In genomic region chr2:219215871-219216536, GRCh38 we compare ENCODE assay signal across 24 cellular contexts. TPM values are rescaled to one million over a fixed set of nuclear protein-coding genes. Genes with fewer than 3 reads are reported as not detected.
A peak's percentile ranks its signal among the peaks of the same experiment; 100 is the strongest.
DNase-seq lines count a peak whose midpoint lies in the region; ATAC-seq, FAIRE-seq and TF ChIP-seq lines count a peak whose summit lies in the region.
"Had no signal": no experiment of that assay in that cellular context is flagged by ENCODE, and none has a peak within 500 bp of the region (broad histone marks: within the 10 kb centered on the region; RNA-seq: fewer than 3 reads in every experiment).

No MANE protein-coding gene starts in this region.

- peaks cover 17% of the 10 kb centered on the region for H3K79me1 ChIP-seq in mesenchymal stem cell (replicated peaks; ENCODE audit: low read length, poor library complexity, severe bottlenecking)

- H3K36me3 ChIP-seq in right atrium auricular region (peaks cover 53% of the 10 kb centered on the region), K562 (ENCODE audit: control insufficient read depth, insufficient read depth, low read length) (peaks cover 69% of the 10 kb centered on the region), mesenchymal stem cell (ENCODE audit: control insufficient read depth in 1 of 2, insufficient read depth in 2 of 2, low read depth in 1 of 2, low read length in 2 of 2) (peaks cover 58 to 72% of the 10 kb centered on the region in 2 experiments), tibial artery (peaks cover 43 to 67% (median 46%) of the 10 kb centered on the region in 3 donors)

- H2BK12ac ChIP-seq in mesenchymal stem cell (ENCODE audit: low read length in 2 of 2), result peak overlapping the region in 1 of 2 experiments; percentile 7

- no peak overlapping the region for H3K4me2 ChIP-seq in K562 (ENCODE audit: insufficient read depth, low read length)
- no peak overlapping the region for H3K4me2 ChIP-seq in mesenchymal stem cell (ENCODE audit: low read length, poor library complexity, severe bottlenecking)

- no peak overlapping the region for H3K4me3 Mint-ChIP-seq in activated CD4-positive, alpha-beta T cell treated with anti-CD3 and anti-CD28 coated beads, Interleukin-2, amount 10 ng/mL, durations not matched to agents 7 days and 5 days
- H3K4me3 Mint-ChIP-seq: activated naive CD8-positive, alpha-beta T cell treated with anti-CD3 and anti-CD28 coated beads for 36 hours had no signal

- CTCF ChIA-PET in K562 (lab: Yijun Ruan, JAX; ENCODE audit: low intra/inter-chr PET ratio), result no interaction called here
- CTCF ChIA-PET in activated CD4-positive, alpha-beta T cell treated with anti-CD3 and anti-CD28 coated beads, Interleukin-2, amount 10 ng/mL, durations not matched to agents 7 days and 5 days (lab: Charles Lee), result interaction anchor here (0.5 to 2.1 kb wide), 6 partner anchors 8 to 79 kb away, joined by 3 to 8 read pairs (median 4); partner anchors contain the start of genes NHEJ1 and ZFAND2B

- TF ChIP-seq RAD21 in K562 (CRISPR knock-in tag; conservative IDR thresholded peaks at IDR 0.05 in 1 of 2, IDR thresholded peaks at IDR 0.05 in 1 of 2), result no peak

- H3K4me3 ChIP-seq in right cardiac atrium (ENCODE audit: low read length), result no peak overlapping the region
- no peak overlapping the region for H3K4me3 ChIP-seq in right atrium auricular region
- H3K4me3 ChIP-seq in K562, result no peak overlapping the region
- H3K4me3 ChIP-seq in mesenchymal stem cell (ENCODE audit: insufficient read depth in 1 of 2, low read depth in 1 of 2, low read length in 2 of 2), result no peak overlapping the region
- H3K4me3 ChIP-seq in tibial artery, result no peak overlapping the region
- H3K4me3 ChIP-seq: GM23248, SK-N-MC had no signal

- POLR2A ChIA-PET in K562 (lab: Yijun Ruan, JAX), result interaction anchor here (0.8 to 1.2 kb wide), 3 partner anchors 9 to 10 kb away, joined by 3 to 4 read pairs (median 3); no protein-coding TSS in a partner anchor
- POLR2A ChIA-PET in activated CD4-positive, alpha-beta T cell treated with anti-CD3 and anti-CD28 coated beads, Interleukin-2, amount 10 ng/mL, durations not matched to agents 7 days and 5 days (lab: Charles Lee), result no interaction called here

- no peak overlapping the region for H4K8ac ChIP-seq in mesenchymal stem cell (ENCODE audit: low read length)

- TF ChIP-seq POLR2A in K562 (conservative IDR thresholded peaks at IDR 0.05), result no peak

- FAIRE-seq in K562 (lab: Jason Lieb, UNC), result no peak
- FAIRE-seq: A204.1 had no signal

- peaks cover 37% of the 10 kb centered on the region for H3K4me1 Mint-ChIP-seq in activated CD4-positive, alpha-beta T cell treated with anti-CD3 and anti-CD28 coated beads, Interleukin-2, amount 10 ng/mL, durations not matched to agents 7 days and 5 days

- no peak for TF ChIP-seq CTCF in right atrium auricular region (IDR thresholded peaks at IDR 0.05)
- no peak for TF ChIP-seq CTCF in K562 (IDR thresholded peaks at IDR 0.05 in 2 of 3, conservative IDR thresholded peaks at IDR 0.05 in 1 of 3; ENCODE audit: insufficient read depth in 2 of 3, low read depth in 1 of 3, low read length in 3 of 3)
- TF ChIP-seq CTCF in tibial artery (IDR thresholded peaks at IDR 0.05), result no peak

- peak overlapping the region in 1 of 2 experiments; percentile 55; a peak in 1 of 4 replicates for H3K9ac ChIP-seq in K562 (ENCODE audit: insufficient read depth in 1 of 2, low read depth in 2 of 2, low read length in 2 of 2)
- peak overlapping the region; percentile 53 for H3K9ac ChIP-seq in mesenchymal stem cell (ENCODE audit: low read length)
- H3K9ac ChIP-seq: GM23248 had no signal

- H2BK5ac ChIP-seq in mesenchymal stem cell (ENCODE audit: low read depth, low read length, poor library complexity, severe bottlenecking), result no peak overlapping the region

- H3K27me3 Mint-ChIP-seq in activated CD4-positive, alpha-beta T cell treated with anti-CD3 and anti-CD28 coated beads, Interleukin-2, amount 10 ng/mL, durations not matched to agents 7 days and 5 days, result no peaks in the 10 kb centered on the region
- H3K27me3 Mint-ChIP-seq: activated CD8-positive, alpha-beta memory T cell treated with anti-CD3 and anti-CD28 coated beads, Interleukin-2, amount 10 ng/mL, durations not matched to agents 7 days and 5 days; activated naive CD8-positive, alpha-beta T cell treated with anti-CD3 and anti-CD28 coated beads for 36 hours had no signal

- no peak for ATAC-seq in right cardiac atrium
- no peak for ATAC-seq in K562
- ATAC-seq in activated CD4-positive, CD25-positive, alpha-beta regulatory T cell treated with anti-CD3 and anti-CD28 coated beads, Interleukin-2, amount 50 U/mL, for 24 hours, result no peak
- ATAC-seq: activated CD8-positive, alpha-beta memory T cell treated with anti-CD3 and anti-CD28 coated beads, Interleukin-2, amount 10 ng/mL, durations not matched to agents 7 days and 5 days had no signal

- BruUV-seq in K562 (replicated peaks; lab: Mats Ljungman, UMichigan), result no TSS peak

- H3K4me1 ChIP-seq in right cardiac atrium (ENCODE audit: control insufficient read depth, insufficient read depth, low read length), result peaks cover 6% of the 10 kb centered on the region
- H3K4me1 ChIP-seq in right atrium auricular region, result peaks cover 0 to 37% of the 10 kb centered on the region in 2 donors
- H3K4me1 ChIP-seq in K562 (replicated peaks in 1 of 2; ENCODE audit: control insufficient read depth in 2 of 2, insufficient read depth in 2 of 2, low read length in 2 of 2), result peaks cover 13 to 47% of the 10 kb centered on the region in 2 experiments; a peak in 4 of 5 replicates
- H3K4me1 ChIP-seq in mesenchymal stem cell (ENCODE audit: control insufficient read depth, insufficient read depth, low read depth, low read length), result peaks cover 15% of the 10 kb centered on the region
- peaks cover 5 to 41% (median 31%) of the 10 kb centered on the region in 4 donors for H3K4me1 ChIP-seq in tibial artery

- H4K91ac ChIP-seq in mesenchymal stem cell (ENCODE audit: low read length), result no peak overlapping the region

- H2BK120ac ChIP-seq in mesenchymal stem cell (ENCODE audit: low read depth, low read length), result no peak overlapping the region

- H3K27ac Mint-ChIP-seq in activated CD4-positive, alpha-beta T cell treated with anti-CD3 and anti-CD28 coated beads, Interleukin-2, amount 10 ng/mL, durations not matched to agents 7 days and 5 days, result no peak overlapping the region
- H3K27ac Mint-ChIP-seq: activated CD8-positive, alpha-beta memory T cell treated with anti-CD3 and anti-CD28 coated beads, Interleukin-2, amount 10 ng/mL, durations not matched to agents 7 days and 5 days; activated naive CD8-positive, alpha-beta T cell treated with anti-CD3 and anti-CD28 coated beads for 36 hours; activated T-helper 1 cell treated with anti-CD3 and anti-CD28 coated beads, Interleukin-12 subunit alpha, Interleukin-12 subunit beta, Interleukin-2, Interleukin-4 antibody, amounts not matched to agents 30 ng/mL and 10 ng/mL and 1 ng/mL, durations not matched to agents 14 hours and 24 hours and 36 hours had no signal

- 94% methylated on average over 27 of the region's 27 CpGs for WGBS in right cardiac atrium
- 89% methylated on average over 8 of the region's 27 CpGs for WGBS in K562 (ENCODE audit: insufficient coverage, low coverage, missing lambda C conversion rate)
- WGBS in mesenchymal stem cell, result 95% methylated on average over 27 of the region's 27 CpGs

- no peak for TF ChIP-seq EP300 in K562 (IDR thresholded peaks at IDR 0.05; ENCODE audit: low read length)

- peak overlapping the region in 1 of 2 experiments; percentile 52 for H3K4ac ChIP-seq in mesenchymal stem cell (ENCODE audit: low read depth in 1 of 2, low read length in 2 of 2)

- no peaks in the 10 kb centered on the region for H3K27me3 ChIP-seq in right cardiac atrium (ENCODE audit: control insufficient read depth, insufficient read depth)
- H3K27me3 ChIP-seq in right atrium auricular region, result no peaks in the 10 kb centered on the region
- no peaks in the 10 kb centered on the region for H3K27me3 ChIP-seq in K562 (ENCODE audit: control insufficient read depth in 2 of 2, insufficient read depth in 2 of 2, low read length in 2 of 2)
- H3K27me3 ChIP-seq in mesenchymal stem cell (ENCODE audit: control insufficient read depth in 1 of 2, insufficient read depth in 1 of 2, low read length in 2 of 2), result no peaks in the 10 kb centered on the region
- H3K27me3 ChIP-seq in tibial artery, result no peaks in the 10 kb centered on the region

- H3K79me2 ChIP-seq in K562 (ENCODE audit: control insufficient read depth, insufficient read depth, low read length), result peaks cover 27% of the 10 kb centered on the region

- no peak overlapping the region for H3K18ac ChIP-seq in mesenchymal stem cell (ENCODE audit: low read depth in 1 of 2, low read length in 2 of 2)

- no peak overlapping the region for H3K23ac ChIP-seq in mesenchymal stem cell (ENCODE audit: low read length in 2 of 2)

- H3K9me3 ChIP-seq in right cardiac atrium (ENCODE audit: control insufficient read depth, low read length) (no peaks in the 10 kb centered on the region), right atrium auricular region (no peaks in the 10 kb centered on the region), K562 (replicated peaks; ENCODE audit: control insufficient read depth, insufficient read depth, low read depth, low read length) (no peaks in the 10 kb centered on the region), mesenchymal stem cell (ENCODE audit: control insufficient read depth, low read length) (no peaks in the 10 kb centered on the region), tibial artery (no peaks in the 10 kb centered on the region)

- DNase-seq in right cardiac atrium (peak in 2 of 3 donors; percentile 60 to 62), right atrium auricular region (ENCODE audit: low spot score) (no peak), K562 (ENCODE audit: extremely low read depth in 1 of 4, low spot score in 3 of 4) (no peak), mesenchymal stem cell (no peak), tibial artery (no peak), NCI-H1417 (lab: John Stamatoyannopoulos, UW) (no peak)
- DNase-seq in activated CD4-positive, alpha-beta T cell treated with anti-CD3 and anti-CD28 coated beads, Interleukin-2, amount 10 ng/mL, durations not matched to agents 7 days and 5 days, result no peak
- DNase-seq: activated CD4-positive, CD25-positive, alpha-beta regulatory T cell treated with anti-CD3 and anti-CD28 coated beads, Interleukin-2, amount 50 U/mL, for 72 hours; activated CD8-positive, alpha-beta memory T cell treated with anti-CD3 and anti-CD28 coated beads, Interleukin-2, amount 10 ng/mL, durations not matched to agents 7 days and 5 days; activated naive CD8-positive, alpha-beta T cell treated with anti-CD3 and anti-CD28 coated beads for 36 hours; C1 segment of cervical spinal cord; DMS153; effector memory CD4-positive, alpha-beta T cell; GM23248; NCI-H1092 treated with DMSO at 0.1 percent for 48 hours; NCI-H2081; NCI-H510A treated with DMSO at 0.1 percent for 48 hours; NK-92 treated with Interleukin-12 subunit alpha and Interleukin-12 subunit beta, amount 100 ng/mL, for 24 hours; retina; stimulated activated CD4-positive, alpha-beta T cell treated with anti-CD3 and anti-CD28 coated beads, Interleukin-15, amount 100 ng/mL, for 24 hours had no signal

- in situ Hi-C loops in K562 (cut with MboI), result no loop called here

- H2AFZ ChIP-seq in K562 (ENCODE audit: low read depth, low read length) (no peak overlapping the region), mesenchymal stem cell (ENCODE audit: low read depth, low read length) (no peak overlapping the region)
- H2AFZ ChIP-seq: GM23248 had no signal

- H3K27ac ChIP-seq in right cardiac atrium (ENCODE audit: low read length) (no peak overlapping the region), right atrium auricular region (peak overlapping the region in 1 of 2 donors; percentile 90), K562 (ENCODE audit: extremely low read depth, low read depth, low read length) (no peak overlapping the region; the same call in 2 of the 3 replicates), mesenchymal stem cell (ENCODE audit: low read length, poor library complexity, severe bottlenecking) (no peak overlapping the region), tibial artery (peak overlapping the region; percentile 88 to 89)
- H3K27ac ChIP-seq: GM23248 had no signal

- H3K9me3 Mint-ChIP-seq in activated CD4-positive, alpha-beta T cell treated with anti-CD3 and anti-CD28 coated beads, Interleukin-2, amount 10 ng/mL, durations not matched to agents 7 days and 5 days, result no peaks in the 10 kb centered on the region
- H3K9me3 Mint-ChIP-seq: activated naive CD8-positive, alpha-beta T cell treated with anti-CD3 and anti-CD28 coated beads for 36 hours; activated T-helper 1 cell treated with anti-CD3 and anti-CD28 coated beads, Interleukin-12 subunit alpha, Interleukin-12 subunit beta, Interleukin-2, Interleukin-4 antibody, amounts not matched to agents 30 ng/mL and 10 ng/mL and 1 ng/mL, durations not matched to agents 14 hours and 24 hours and 36 hours had no signal

- H2AK5ac ChIP-seq in mesenchymal stem cell (ENCODE audit: low read length, severe bottlenecking), result no peak overlapping the region

- intact Hi-C loops in right cardiac atrium (cut with DNase I) (no loop called here), K562 (cut with micrococcal nuclease) (no loop called here), tibial artery (cut with DNase I; ENCODE audit: low total_unique reads) (loop anchor here (5.0 kb wide), 1 partner anchor 39 kb away; the partner anchor contains the start of genes CNPPD1 and RETREG2)

- no peak overlapping the region for H2BK15ac ChIP-seq in mesenchymal stem cell (ENCODE audit: low read depth, poor library complexity, severe bottlenecking)

- H3K36me3 Mint-ChIP-seq in activated CD4-positive, alpha-beta T cell treated with anti-CD3 and anti-CD28 coated beads, Interleukin-2, amount 10 ng/mL, durations not matched to agents 7 days and 5 days (ENCODE audit: low read depth), result peaks cover 27% of the 10 kb centered on the region

- no peaks in the 10 kb centered on the region for H3K9me1 ChIP-seq in K562 (ENCODE audit: control insufficient read depth, insufficient read depth, low read length)

- peak overlapping the region in 1 of 2 experiments; percentile 48 for H3K14ac ChIP-seq in mesenchymal stem cell (ENCODE audit: low read length in 2 of 2)

- 0 out of 2 replicates have a peak, but pooled peaks cover 2% of the 10 kb centered on the region for H4K20me1 ChIP-seq in K562 (replicated peaks; ENCODE audit: control insufficient read depth, insufficient read depth, low read length)

RNA-seq across cellular contexts. Expression of gene ABCB6, which starts 2.8 kb away (rescaled TPM):
- total RNA-seq in right cardiac atrium, result 10 to 100 TPM; 19.4 to 30.5 (median 23.5) TPM
- 23.4 TPM for polyA plus RNA-seq in right cardiac atrium
- 10 to 100 TPM in 1 of 2 donors, 1 to 10 TPM in 1; 9.3 to 12.1 TPM for total RNA-seq in right atrium auricular region
- total RNA-seq in K562 (2011; cell fraction: chromatin; rRNA removed; ENCODE audit: low replicate concordance), result 152 and 339 TPM in 2 replicates
- total RNA-seq in K562 (2011; cell fraction: nucleolus; rRNA removed), result 206 and 213 TPM in 2 replicates
- 157 and 183 TPM in 2 replicates for total RNA-seq in K562 (2011; cell fraction: nucleoplasm; rRNA removed)
- total RNA-seq in K562 (2014; rRNA removed), result 19.1 and 25.7 TPM in 2 replicates
- total RNA-seq in K562 (2014; rRNA removed; fragmentation: Illumina TruSeq; extraction: Trizol), result 15.2 and 16.8 TPM in 2 replicates
- total RNA-seq in K562 (2015; rRNA removed; fragmentation: Illumina TruSeq; extraction: Trizol), result 11.9 and 12.0 TPM in 2 replicates
- total RNA-seq in K562 (2021), result 29.2 and 31.6 TPM in 2 replicates
- 21.0 and 45.8 TPM in 2 replicates for polyA plus RNA-seq in K562 (2011; rRNA removed)
- polyA plus RNA-seq in K562 (2011; cell fraction: cytosol; rRNA removed), result 13.5 and 17.7 TPM in 2 replicates
- polyA plus RNA-seq in K562 (2011; cell fraction: nucleus; rRNA removed), result 163 and 210 TPM in 2 replicates
- 20.2 and 32.7 TPM in 2 replicates for polyA plus RNA-seq in K562 (2012)
- 26.6 and 29.8 TPM in 2 replicates for polyA plus RNA-seq in K562 (2014; fragmentation: Illumina TruSeq; extraction: Trizol)
- polyA plus RNA-seq in K562 (2014; fragmentation: Nextera tagmentation; extraction: Ambion mirVana), result 1 to 10 TPM; 3.7 to 8.1 TPM
- polyA plus RNA-seq in K562 (2014; rRNA removed), result 13.6 and 15.1 TPM in 2 replicates
- 29.0 and 38.1 TPM in 2 replicates for polyA minus RNA-seq in K562 (2011; rRNA and poly(A)+ RNA removed)
- 13.9 and 14.4 TPM in 2 replicates for polyA minus RNA-seq in K562 (2011; cell fraction: cytosol; rRNA and poly(A)+ RNA removed)
- polyA minus RNA-seq in K562 (2011; cell fraction: nucleus; rRNA and poly(A)+ RNA removed), result 39.6 and 54.3 TPM in 2 replicates
- polyA plus RNA-seq in mesenchymal stem cell (2013, experiment 1 of 2), result 11.5 TPM
- 9.4 TPM for polyA plus RNA-seq in mesenchymal stem cell (2013, experiment 2 of 2)
- 10 to 100 TPM; 10.0 to 10.3 TPM for total RNA-seq in activated CD4-positive, alpha-beta T cell treated with anti-CD3 and anti-CD28 coated beads, Interleukin-2, amount 10 ng/mL, durations not matched to agents 7 days and 5 days

RNA-seq across cellular contexts. Expression of gene ZFAND2B, which starts 9.4 kb away (rescaled TPM):
- total RNA-seq in right cardiac atrium, result 10 to 100 TPM; 21.8 to 28.9 (median 22.8) TPM
- polyA plus RNA-seq in right cardiac atrium, result 23.9 TPM
- total RNA-seq in right atrium auricular region, result 10 to 100 TPM; 15.5 to 31.5 TPM
- total RNA-seq in K562 (2011; cell fraction: chromatin; rRNA removed; ENCODE audit: low replicate concordance), result 42.0 and 82.9 TPM in 2 replicates
- total RNA-seq in K562 (2011; cell fraction: nucleolus; rRNA removed), result 50.0 and 55.0 TPM in 2 replicates
- total RNA-seq in K562 (2011; cell fraction: nucleoplasm; rRNA removed), result 42.8 and 47.7 TPM in 2 replicates
- total RNA-seq in K562 (2014; rRNA removed), result 29.8 and 37.3 TPM in 2 replicates
- total RNA-seq in K562 (2014; rRNA removed; fragmentation: Illumina TruSeq; extraction: Trizol), result 10.1 and 16.5 TPM in 2 replicates
- 21.6 and 22.7 TPM in 2 replicates for total RNA-seq in K562 (2015; rRNA removed; fragmentation: Illumina TruSeq; extraction: Trizol)
- total RNA-seq in K562 (2021), result 28.2 and 31.4 TPM in 2 replicates
- 26.1 and 30.9 TPM in 2 replicates for polyA plus RNA-seq in K562 (2011; rRNA removed)
- polyA plus RNA-seq in K562 (2011; cell fraction: cytosol; rRNA removed), result 39.1 and 58.4 TPM in 2 replicates
- 115 and 124 TPM in 2 replicates for polyA plus RNA-seq in K562 (2011; cell fraction: nucleus; rRNA removed)
- 24.2 and 33.2 TPM in 2 replicates for polyA plus RNA-seq in K562 (2012)
- polyA plus RNA-seq in K562 (2014; fragmentation: Illumina TruSeq; extraction: Trizol), result 28.9 and 33.0 TPM in 2 replicates
- 10 to 100 TPM in 1 of 2 experiments, 1 to 10 TPM in 1; 9.9 to 14.6 TPM for polyA plus RNA-seq in K562 (2014; fragmentation: Nextera tagmentation; extraction: Ambion mirVana)
- 26.0 and 33.3 TPM in 2 replicates for polyA plus RNA-seq in K562 (2014; rRNA removed)
- 17.4 and 22.6 TPM in 2 replicates for polyA minus RNA-seq in K562 (2011; rRNA and poly(A)+ RNA removed)
- polyA minus RNA-seq in K562 (2011; cell fraction: cytosol; rRNA and poly(A)+ RNA removed), result 9.4 and 20.1 TPM in 2 replicates
- polyA minus RNA-seq in K562 (2011; cell fraction: nucleus; rRNA and poly(A)+ RNA removed), result 21.3 and 28.5 TPM in 2 replicates
- polyA plus RNA-seq in mesenchymal stem cell (2013, experiment 1 of 2), result 24.7 TPM
- 28.6 TPM for polyA plus RNA-seq in mesenchymal stem cell (2013, experiment 2 of 2)
- total RNA-seq in activated CD4-positive, alpha-beta T cell treated with anti-CD3 and anti-CD28 coated beads, Interleukin-2, amount 10 ng/mL, durations not matched to agents 7 days and 5 days, result 10 to 100 TPM; 49.1 to 60.2 TPM

RNA-seq across cellular contexts. Expression of gene ATG9A, which starts 13.4 kb away (rescaled TPM):
- 10 to 100 TPM; 69.2 to 78.5 (median 77.3) TPM for total RNA-seq in right cardiac atrium
- polyA plus RNA-seq in right cardiac atrium, result 43.1 TPM
- total RNA-seq in right atrium auricular region, result 10 to 100 TPM; 78.8 to 80.3 TPM
- total RNA-seq in K562 (2011; cell fraction: chromatin; rRNA removed; ENCODE audit: low replicate concordance), result 103 and 236 TPM in 2 replicates
- total RNA-seq in K562 (2011; cell fraction: nucleolus; rRNA removed), result 186 and 188 TPM in 2 replicates
- 134 and 137 TPM in 2 replicates for total RNA-seq in K562 (2011; cell fraction: nucleoplasm; rRNA removed)
- 23.5 and 36.3 TPM in 2 replicates for total RNA-seq in K562 (2014; rRNA removed)
- total RNA-seq in K562 (2014; rRNA removed; fragmentation: Illumina TruSeq; extraction: Trizol), result 21.0 and 21.9 TPM in 2 replicates
- 13.9 and 19.3 TPM in 2 replicates for total RNA-seq in K562 (2015; rRNA removed; fragmentation: Illumina TruSeq; extraction: Trizol)
- 47.9 and 54.5 TPM in 2 replicates for total RNA-seq in K562 (2021)
- polyA plus RNA-seq in K562 (2011; rRNA removed), result 65.6 and 83.0 TPM in 2 replicates
- 74.6 and 91.3 TPM in 2 replicates for polyA plus RNA-seq in K562 (2011; cell fraction: cytosol; rRNA removed)
- polyA plus RNA-seq in K562 (2011; cell fraction: nucleus; rRNA removed), result 134 and 138 TPM in 2 replicates
- polyA plus RNA-seq in K562 (2012), result 32.0 and 41.1 TPM in 2 replicates
- 38.7 and 40.7 TPM in 2 replicates for polyA plus RNA-seq in K562 (2014; fragmentation: Illumina TruSeq; extraction: Trizol)
- under 1 TPM; 0.25 to 0.60 TPM for polyA plus RNA-seq in K562 (2014; fragmentation: Nextera tagmentation; extraction: Ambion mirVana)
- 23.4 and 35.3 TPM in 2 replicates for polyA plus RNA-seq in K562 (2014; rRNA removed)
- polyA minus RNA-seq in K562 (2011; rRNA and poly(A)+ RNA removed), result 62.1 and 74.2 TPM in 2 replicates
- 54.0 and 62.6 TPM in 2 replicates for polyA minus RNA-seq in K562 (2011; cell fraction: cytosol; rRNA and poly(A)+ RNA removed)
- polyA minus RNA-seq in K562 (2011; cell fraction: nucleus; rRNA and poly(A)+ RNA removed), result 43.6 and 60.1 TPM in 2 replicates
- polyA plus RNA-seq in mesenchymal stem cell (2013, experiment 1 of 2), result 36.0 TPM
- polyA plus RNA-seq in mesenchymal stem cell (2013, experiment 2 of 2), result 35.1 TPM
- 10 to 100 TPM; 48.5 to 52.9 TPM for total RNA-seq in activated CD4-positive, alpha-beta T cell treated with anti-CD3 and anti-CD28 coated beads, Interleukin-2, amount 10 ng/mL, durations not matched to agents 7 days and 5 days

RNA-seq across cellular contexts. Expression of gene ANKZF1, which starts 13.6 kb away (rescaled TPM):
- total RNA-seq in right cardiac atrium, result 10 to 100 TPM; 14.9 to 32.0 (median 27.2) TPM
- polyA plus RNA-seq in right cardiac atrium, result 20.1 TPM
- 10 to 100 TPM; 14.5 to 14.9 TPM for total RNA-seq in right atrium auricular region
- 371 and 457 TPM in 2 replicates for total RNA-seq in K562 (2011; cell fraction: chromatin; rRNA removed; ENCODE audit: low replicate concordance)
- total RNA-seq in K562 (2011; cell fraction: nucleolus; rRNA removed), result 226 and 229 TPM in 2 replicates
- total RNA-seq in K562 (2011; cell fraction: nucleoplasm; rRNA removed), result 275 and 286 TPM in 2 replicates
- 40.7 and 41.5 TPM in 2 replicates for total RNA-seq in K562 (2014; rRNA removed)
- total RNA-seq in K562 (2014; rRNA removed; fragmentation: Illumina TruSeq; extraction: Trizol), result 22.5 and 26.3 TPM in 2 replicates
- 21.6 and 21.8 TPM in 2 replicates for total RNA-seq in K562 (2015; rRNA removed; fragmentation: Illumina TruSeq; extraction: Trizol)
- total RNA-seq in K562 (2021), result 36.3 and 43.5 TPM in 2 replicates
- polyA plus RNA-seq in K562 (2011; rRNA removed), result 47.0 and 86.3 TPM in 2 replicates
- 23.4 and 30.6 TPM in 2 replicates for polyA plus RNA-seq in K562 (2011; cell fraction: cytosol; rRNA removed)
- polyA plus RNA-seq in K562 (2011; cell fraction: nucleus; rRNA removed), result 325 and 530 TPM in 2 replicates
- 24.3 and 51.1 TPM in 2 replicates for polyA plus RNA-seq in K562 (2012)
- 29.2 and 31.0 TPM in 2 replicates for polyA plus RNA-seq in K562 (2014; fragmentation: Illumina TruSeq; extraction: Trizol)
- 1 to 10 TPM; 3.1 to 3.9 TPM for polyA plus RNA-seq in K562 (2014; fragmentation: Nextera tagmentation; extraction: Ambion mirVana)
- 49.0 and 60.6 TPM in 2 replicates for polyA plus RNA-seq in K562 (2014; rRNA removed)
- polyA minus RNA-seq in K562 (2011; rRNA and poly(A)+ RNA removed), result 28.8 and 55.2 TPM in 2 replicates
- polyA minus RNA-seq in K562 (2011; cell fraction: cytosol; rRNA and poly(A)+ RNA removed), result 16.7 and 20.6 TPM in 2 replicates
- 81.3 and 167 TPM in 2 replicates for polyA minus RNA-seq in K562 (2011; cell fraction: nucleus; rRNA and poly(A)+ RNA removed)
- 15.6 TPM for polyA plus RNA-seq in mesenchymal stem cell (2013, experiment 1 of 2)
- 14.5 TPM for polyA plus RNA-seq in mesenchymal stem cell (2013, experiment 2 of 2)
- 100 to 1,000 TPM in 1 of 2 experiments, 10 to 100 TPM in 1; 92.0 to 100 TPM for total RNA-seq in activated CD4-positive, alpha-beta T cell treated with anti-CD3 and anti-CD28 coated beads, Interleukin-2, amount 10 ng/mL, durations not matched to agents 7 days and 5 days

RNA-seq across cellular contexts. Expression of gene GLB1L, which starts 29.2 kb away (rescaled TPM):
- total RNA-seq in right cardiac atrium (1 to 10 TPM; 2.7 to 3.8 (median 3.3) TPM), right atrium auricular region (1 to 10 TPM; 1.8 to 3.4 TPM), K562 (2014; rRNA removed) (2.2 and 3.4 TPM in 2 replicates), K562 (2014; rRNA removed; fragmentation: Illumina TruSeq; extraction: Trizol) (2.5 and 2.6 TPM in 2 replicates), K562 (2015; rRNA removed; fragmentation: Illumina TruSeq; extraction: Trizol) (2.2 and 3.2 TPM in 2 replicates), K562 (2021) (2.7 and 3.6 TPM in 2 replicates)
- polyA plus RNA-seq in right cardiac atrium (3.1 TPM), K562 (2011; rRNA removed) (1.8 and 2.9 TPM in 2 replicates), K562 (2014; fragmentation: Illumina TruSeq; extraction: Trizol) (2.8 and 4.0 TPM in 2 replicates), K562 (2014; fragmentation: Nextera tagmentation; extraction: Ambion mirVana) (under 1 TPM; 0.42 to 0.59 TPM), K562 (2014; rRNA removed) (2.8 and 4.4 TPM in 2 replicates)
- total RNA-seq in K562 (2011; cell fraction: chromatin; rRNA removed; ENCODE audit: low replicate concordance), result 9.2 and 12.3 TPM in 2 replicates
- total RNA-seq in K562 (2011; cell fraction: nucleolus; rRNA removed), result 6.4 and 8.3 TPM in 2 replicates
- total RNA-seq in K562 (2011; cell fraction: nucleoplasm; rRNA removed), result 4.4 and 8.7 TPM in 2 replicates
- 1.9 and 2.5 TPM in 2 replicates for polyA plus RNA-seq in K562 (2011; cell fraction: cytosol; rRNA removed)
- polyA plus RNA-seq in K562 (2011; cell fraction: nucleus; rRNA removed), result 4.8 and 4.9 TPM in 2 replicates
- polyA plus RNA-seq in K562 (2012), result 2.2 and 4.1 TPM in 2 replicates
- 1.8 and 2.1 TPM in 2 replicates for polyA minus RNA-seq in K562 (2011; rRNA and poly(A)+ RNA removed)
- 0.95 and 1.4 TPM in 2 replicates for polyA minus RNA-seq in K562 (2011; cell fraction: cytosol; rRNA and poly(A)+ RNA removed)
- 2.7 and 3.6 TPM in 2 replicates for polyA minus RNA-seq in K562 (2011; cell fraction: nucleus; rRNA and poly(A)+ RNA removed)
- polyA plus RNA-seq in mesenchymal stem cell (2013, experiment 1 of 2), result 5.2 TPM
- 5.2 TPM for polyA plus RNA-seq in mesenchymal stem cell (2013, experiment 2 of 2)
- total RNA-seq in activated CD4-positive, alpha-beta T cell treated with anti-CD3 and anti-CD28 coated beads, Interleukin-2, amount 10 ng/mL, durations not matched to agents 7 days and 5 days, result 1 to 10 TPM; 3.3 to 3.4 TPM

Comparison
In these comparisons a context has a peak if more than half of its experiments do, and no peak if none do; other contexts are left out.
1. DNase-seq: peak in right cardiac atrium (2 of 3); none in right atrium auricular region (single experiment), K562 (0 of 4), mesenchymal stem cell (single experiment), tibial artery (0 of 2), activated CD4-positive, alpha-beta T cell treated with anti-CD3 and anti-CD28 coated beads, Interleukin-2, amount 10 ng/mL, durations not matched to agents 7 days and 5 days (single experiment) and NCI-H1417 (0 of 3).
2. H3K27ac ChIP-seq: peak in tibial artery (2 of 2); none in right cardiac atrium (single experiment), K562 (single experiment) and mesenchymal stem cell (single experiment).